Comparison of ENCODE assay signal across 12 cellular contexts in genomic region chr2:172280820-172281454, GRCh38.
DNase-seq lines count a peak whose midpoint lies in the region; ATAC-seq, FAIRE-seq and TF ChIP-seq lines count a peak whose summit lies in the region.
"Had no signal": no experiment of that assay in that cellular context is flagged by ENCODE, and none has a peak within 500 bp of the region (broad histone marks: within the 10 kb centered on the region; RNA-seq: fewer than 3 reads in every experiment).

No MANE protein-coding gene starts in this region.

- DNase-seq in HCT116 (ENCODE audit: low read depth, low spot score) = no peak
- DNase-seq in NCI-H526 treated with DMSO at 0.1 percent for 48 hours (lab: John Stamatoyannopoulos, UW) = peak; percentile 64
- no peak for DNase-seq in H1 (ENCODE audit: low read depth in 1 of 2, low spot score in 2 of 2)
- peak; percentile 84 for DNase-seq in pons (ENCODE audit: low spot score)
- DNase-seq: activated CD8-positive, alpha-beta memory T cell treated with anti-CD3 and anti-CD28 coated beads, Interleukin-2, amount 10 ng/mL, durations not matched to agents 7 days and 5 days; NCI-H1105 treated with DMSO at 0.1 percent for 48 hours had no signal

- H3K4me1 ChIP-seq in HCT116 (ENCODE audit: control insufficient read depth in 1 of 2, insufficient read depth in 2 of 2, low read length in 2 of 2) (peaks cover 7 to 14% of the 10 kb centered on the region in 2 experiments), H1 (replicated peaks in 1 of 4; ENCODE audit: control insufficient read depth in 3 of 4, insufficient read depth in 4 of 4, low read length in 3 of 4) (peaks cover 6 to 15% (median 9%) of the 10 kb centered on the region in 4 experiments)
- H3K4me1 ChIP-seq: pancreas had no signal

- H3K9me3 ChIP-seq in HCT116 (ENCODE audit: control insufficient read depth in 1 of 2, insufficient read depth in 1 of 2, low read depth in 1 of 2, low read length in 2 of 2) (0 out of 4 replicates have a peak, but pooled peaks cover 0 to 3% of the 10 kb centered on the region in 2 experiments), H1 (ENCODE audit: insufficient read depth in 2 of 2, low read depth in 1 of 2, low read length in 1 of 2) (peaks cover 5 to 7% of the 10 kb centered on the region in 2 experiments; a peak in 3 of 4 replicates)
- H3K9me3 ChIP-seq: pancreas had no signal

- no peak overlapping the region for H3K18ac ChIP-seq in H1 (ENCODE audit: extremely low read depth, low read length)

- no peaks in the 10 kb centered on the region for H4K20me1 ChIP-seq in HCT116 (ENCODE audit: insufficient read depth)
- no peaks in the 10 kb centered on the region for H4K20me1 ChIP-seq in H1 (replicated peaks in 1 of 2; ENCODE audit: control insufficient read depth in 1 of 2, insufficient read depth in 2 of 2, low read length in 2 of 2)

- H3K4ac ChIP-seq in H1 (replicated peaks; ENCODE audit: insufficient read length, low read depth, low read length) = no peak overlapping the region

- POLR2A ChIA-PET in HCT116 (lab: Charles Lee) (no interaction called here), H1 (lab: Charles Lee; ENCODE audit: partially characterized antibody) (interaction anchor here (0.9 kb wide), 1 partner anchor 10 kb away, joined by 3 read pairs; no protein-coding TSS in a partner anchor)

- TF ChIP-seq EP300 in H1 (IDR thresholded peaks at IDR 0.05; ENCODE audit: borderline replicate concordance in 1 of 2, low read depth in 2 of 2, low read length in 2 of 2) = no peak

- no peak overlapping the region for H2BK5ac ChIP-seq in H1 (ENCODE audit: low read depth, low read length)

- no peak overlapping the region for H2BK120ac ChIP-seq in H1 (replicated peaks; ENCODE audit: low read depth, low read length)

- no peaks in the 10 kb centered on the region for H3K9me2 ChIP-seq in HCT116 (ENCODE audit: insufficient read depth)

- peak overlapping the region; percentile 18; the same call in 1 of the 2 replicates for H2BK12ac ChIP-seq in H1 (ENCODE audit: low read depth, low read length)

- no peak overlapping the region for H4K5ac ChIP-seq in H1 (ENCODE audit: insufficient read length, low read depth, low read length)

- H3K27me3 ChIP-seq in HCT116 (ENCODE audit: insufficient read depth, low read length) (no peaks in the 10 kb centered on the region), H1 (replicated peaks in 1 of 4; ENCODE audit: control insufficient read depth in 3 of 4, extremely low read depth in 1 of 4, insufficient read depth in 3 of 4, low read length in 3 of 4) (no peaks in the 10 kb centered on the region)
- H3K27me3 ChIP-seq: pancreas had no signal

- TF ChIP-seq RAD21 in HCT116 (IDR thresholded peaks at IDR 0.05; ENCODE audit: low read depth) = no peak
- TF ChIP-seq RAD21 in H1 (IDR thresholded peaks at IDR 0.05 in 1 of 2, conservative IDR thresholded peaks at IDR 0.05 in 1 of 2; ENCODE audit: low read depth in 2 of 2, low read length in 2 of 2) = no peak

- no peak for TF ChIP-seq POLR2A in HCT116 (IDR thresholded peaks at IDR 0.05; ENCODE audit: borderline replicate concordance, extremely low read depth, insufficient read depth, insufficient read length)
- no peak for TF ChIP-seq POLR2A in H1 (IDR thresholded peaks at IDR 0.05; ENCODE audit: control extremely low read depth in 1 of 2, low read depth in 2 of 2, low read length in 2 of 2)

- RAD21 ChIA-PET in HCT116 (lab: Charles Lee; ENCODE audit: low non-redundant PET in 1 of 2, low total read pairs in 2 of 2, uncharacterized antibody in 2 of 2, unreplicated experiment in 2 of 2) = no interaction called here

- no TSS peak for BruUV-seq in HCT116 (replicated peaks; lab: Mats Ljungman, UMichigan)

- intact Hi-C loops in HCT116 (cut with micrococcal nuclease) = no loop called here

- H2BK15ac ChIP-seq in H1 (ENCODE audit: low read length) = no peak overlapping the region

- H3K27ac ChIP-seq in HCT116 (ENCODE audit: low read depth, low read length) = no peak overlapping the region
- no peak overlapping the region for H3K27ac ChIP-seq in H1 (ENCODE audit: low read depth, low read length)
- H3K27ac ChIP-seq: coronary artery, pancreas had no signal

- no peak for ATAC-seq in HCT116
- no peak for ATAC-seq in GM18861 (IDR thresholded peaks at IDR 0.05; ENCODE audit: unreplicated experiment)
- no peak for ATAC-seq in GM18867 (IDR thresholded peaks at IDR 0.05; ENCODE audit: unreplicated experiment)
- no peak for ATAC-seq in GM18511 (IDR thresholded peaks at IDR 0.05; ENCODE audit: unreplicated experiment)
- ATAC-seq: activated CD8-positive, alpha-beta memory T cell treated with anti-CD3 and anti-CD28 coated beads, Interleukin-2, amount 10 ng/mL, durations not matched to agents 7 days and 5 days; stimulated activated effector memory CD8-positive, alpha-beta T cell treated with anti-CD3 and anti-CD28 coated beads, Interleukin-12 subunit alpha, Interleukin-12 subunit beta, amount 100 ng/mL, for 72 hours had no signal

- H3K9ac ChIP-seq in HCT116 (ENCODE audit: low read length) (no peak overlapping the region), H1 (replicated peaks in 1 of 4; ENCODE audit: extremely low read depth in 1 of 4, low read depth in 3 of 4, low read length in 3 of 4) (no peak overlapping the region)

- no peaks in the 10 kb centered on the region for H3K23me2 ChIP-seq in H1 (ENCODE audit: low read depth, low read length)

- TF ChIP-seq CTCF in HCT116 (IDR thresholded peaks at IDR 0.05 in 2 of 3, conservative IDR thresholded peaks at IDR 0.05 in 1 of 3; ENCODE audit: borderline replicate concordance in 1 of 3, insufficient read depth in 1 of 3, low read depth in 2 of 3, low read length in 2 of 3) (no peak), H1 (IDR thresholded peaks at IDR 0.05; ENCODE audit: control extremely low read depth in 1 of 3, insufficient read depth in 1 of 3, low read depth in 1 of 3, low read length in 3 of 3) (no peak)

- WGBS in H1 (ENCODE audit: extremely low coverage in 1 of 2, insufficient coverage in 1 of 2, insufficient read length in 1 of 2, insufficient replicate concordance in 2 of 2, low coverage in 1 of 2, low lambda C conversion rate in 2 of 2, missing lambda C conversion rate in 1 of 2), 2 experiments = 81% methylated on average over 5 of the region's 5 CpGs; no CpG with 5 or more reads in 1 of the 2 experiments

- CTCF ChIA-PET in HCT116 (lab: Charles Lee) (interaction anchor here (1.4 kb wide), 1 partner anchor 181 kb away, joined by 6 read pairs; no protein-coding TSS in a partner anchor), H1 (lab: Charles Lee; ENCODE audit: partially characterized antibody) (interaction anchor here (1.0 to 1.6 kb wide), 2 partner anchors 23 to 41 kb away, joined by 3 read pairs; no protein-coding TSS in a partner anchor)

- no peak overlapping the region for H3K56ac ChIP-seq in H1 (replicated peaks; ENCODE audit: insufficient read length, low read depth, low read length)

- no peak overlapping the region for H4K91ac ChIP-seq in H1 (replicated peaks; ENCODE audit: insufficient read length, low read length)

- H3K79me2 ChIP-seq in HCT116 (ENCODE audit: insufficient read depth, low read length) (no peaks in the 10 kb centered on the region), H1 (ENCODE audit: control insufficient read depth in 1 of 2, insufficient read depth in 2 of 2, low read length in 2 of 2) (no peaks in the 10 kb centered on the region)

- FAIRE-seq in H1 (lab: Jason Lieb, UNC) = no peak
- FAIRE-seq: pancreas had no signal

- H3K36me3 ChIP-seq in HCT116 (ENCODE audit: control insufficient read depth in 1 of 2, insufficient read depth in 2 of 2, low read length in 2 of 2) = no peaks in the 10 kb centered on the region
- H3K36me3 ChIP-seq in H1 (ENCODE audit: control insufficient read depth in 2 of 4, insufficient read depth in 4 of 4, low read length in 3 of 4) = no peaks in the 10 kb centered on the region
- H3K36me3 ChIP-seq: pancreas had no signal

- H2AFZ ChIP-seq in HCT116 (ENCODE audit: low read depth, low read length, poor library complexity, severe bottlenecking) (peak overlapping the region; percentile 46), H1 (ENCODE audit: low read length) (no peak overlapping the region)

- no peaks in the 10 kb centered on the region for H3K79me1 ChIP-seq in H1 (ENCODE audit: low read depth, low read length)

- no peak overlapping the region for H2AK5ac ChIP-seq in H1 (ENCODE audit: low read depth, low read length)

- H3K4me3 ChIP-seq in HCT116 (replicated peaks in 1 of 2; ENCODE audit: low read depth in 1 of 2, low read length in 2 of 2) = no peak overlapping the region
- no peak overlapping the region for H3K4me3 ChIP-seq in H1 (ENCODE audit: extremely low read depth in 1 of 4, insufficient read depth in 2 of 4, low read depth in 3 of 4, low read length in 4 of 4)
- H3K4me3 ChIP-seq: coronary artery, pancreas had no signal

- H3K23ac ChIP-seq in H1 (ENCODE audit: insufficient read length) = no peak overlapping the region

- no peak overlapping the region for H4K8ac ChIP-seq in H1 (ENCODE audit: extremely low read depth, insufficient read depth, low read length)

- no peak overlapping the region for H3K14ac ChIP-seq in H1 (ENCODE audit: insufficient read length)

- H3K4me2 ChIP-seq in HCT116 (ENCODE audit: low read length) (no peak overlapping the region), H1 (ENCODE audit: insufficient read depth in 1 of 2, low read depth in 2 of 2, low read length in 2 of 2) (no peak overlapping the region)

- H2BK20ac ChIP-seq in H1 (ENCODE audit: low read length) = no peak overlapping the region

TF ChIP-seq in HCT116, 20 proteins besides CTCF, POLR2A, EP300 and RAD21:
- no peak for TF ChIP-seq JUND (IDR thresholded peaks at IDR 0.05)
- no peak for TF ChIP-seq CEBPB (IDR thresholded peaks at IDR 0.05; ENCODE audit: low read depth)
- TF ChIP-seq ELF1 (IDR thresholded peaks at IDR 0.05; ENCODE audit: borderline replicate concordance, low read depth) = no peak
- no peak for TF ChIP-seq SP1 (IDR thresholded peaks at IDR 0.05; ENCODE audit: low read depth)

TF ChIP-seq in H1, 55 proteins besides CTCF, POLR2A, EP300 and RAD21 (continues in another document):
- TF ChIP-seq SIX5 (IDR thresholded peaks at IDR 0.05; ENCODE audit: low read depth, low read length) (no peak), HDAC6 (IDR thresholded peaks at IDR 0.05; ENCODE audit: low read depth, low read length) (no peak), CBX8 (IDR thresholded peaks at IDR 0.05; ENCODE audit: borderline replicate concordance, low read depth, low read length) (no peak), GABPA (IDR thresholded peaks at IDR 0.05; ENCODE audit: borderline replicate concordance, insufficient read depth, low read length) (no peak), SP2 (IDR thresholded peaks at IDR 0.05; ENCODE audit: low read length) (no peak), BCL11A (IDR thresholded peaks at IDR 0.05; ENCODE audit: low read depth in 2 of 2, low read length in 2 of 2) (no peak), MAX (IDR thresholded peaks at IDR 0.05) (no peak), RBBP5 (IDR thresholded peaks at IDR 0.05; ENCODE audit: borderline replicate concordance, low read depth, low read length) (no peak), SRF (IDR thresholded peaks at IDR 0.05; ENCODE audit: low read depth, low read length) (no peak), RFX5 (IDR thresholded peaks at IDR 0.05; ENCODE audit: borderline replicate concordance, low read depth, low read length) (no peak)

Comparison
In these comparisons a context has a peak if more than half of its experiments do, and no peak if none do; other contexts are left out.
1. DNase-seq: peak in NCI-H526 treated with DMSO at 0.1 percent for 48 hours (single experiment) and pons (single experiment); none in HCT116 (single experiment) and H1 (0 of 2).